ENCODE assay signal across 17 cellular contexts in the genomic region with DNA sequence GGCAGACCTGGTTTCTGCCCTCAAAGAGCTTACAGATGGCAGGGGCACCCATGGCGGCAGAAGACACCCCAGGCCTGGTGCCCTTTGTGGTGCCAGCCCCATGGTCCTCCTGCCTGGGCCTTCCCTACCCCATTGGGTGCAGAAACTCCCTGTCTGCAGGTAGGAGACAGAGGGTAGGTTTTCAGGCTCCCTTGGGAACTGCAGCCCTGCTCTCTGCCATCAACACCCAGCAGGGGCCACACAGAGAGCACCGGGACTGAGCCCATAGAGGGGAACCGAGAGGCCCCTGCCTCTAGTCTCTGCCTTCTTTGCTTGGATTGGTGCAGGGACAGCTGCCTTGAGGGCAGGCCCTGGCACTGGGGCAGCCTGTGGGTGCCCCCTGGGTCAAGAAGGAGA.
"Had no signal": no experiment of that assay in that cellular context is flagged by ENCODE, and none has a peak within 500 bp of the region (broad histone marks: within the 10 kb centered on the region; RNA-seq: fewer than 3 reads in every experiment).

No MANE protein-coding gene starts in this region.

- H3K4me1 Mint-ChIP-seq: activated CD4-positive, alpha-beta T cell treated with anti-CD3 and anti-CD28 coated beads, Interleukin-2, amount 10 ng/mL, durations not matched to agents 7 days and 5 days; endodermal cell; neural crest cell; stimulated activated naive B cell treated with anti-CD40 and anti-IgM and Interleukin-4, amounts not matched to agents 10 μg/mL and 1 μg/mL and 100 μg/mL, for 72 hours had no signal

- H3K36me3 ChIP-seq: ovary had no signal

- H3K27ac Mint-ChIP-seq: activated CD4-positive, alpha-beta T cell treated with anti-CD3 and anti-CD28 coated beads, Interleukin-2, amount 10 ng/mL, durations not matched to agents 7 days and 5 days; activated naive CD4-positive, alpha-beta T cell treated with anti-CD3 and anti-CD28 coated beads for 36 hours; stimulated activated naive B cell treated with anti-CD40 and anti-IgM and Interleukin-4, amounts not matched to agents 10 μg/mL and 1 μg/mL and 100 μg/mL, for 72 hours; T-helper 1 cell treated with Interleukin-12 subunit alpha and Interleukin-12 subunit beta and Interleukin-4 antibody, amounts not matched to agents 30 μg/mL and 1 μg/mL, for 36 hours had no signal

- H3K27me3 ChIP-seq: body of pancreas, dorsolateral prefrontal cortex, foreskin keratinocyte, ovary, tibial artery had no signal

- H3K27ac ChIP-seq: body of pancreas, dorsolateral prefrontal cortex, foreskin keratinocyte, ovary, tibial artery had no signal

- ATAC-seq: activated CD4-positive, CD25-positive, alpha-beta regulatory T cell treated with anti-CD3 and anti-CD28 coated beads, Interleukin-2, amount 50 U/mL, for 24 hours; activated T-cell treated with anti-CD3 and anti-CD28 coated beads, Interleukin-2, amount 50 U/mL, for 4 hours; body of pancreas; foreskin keratinocyte; stimulated activated naive B cell treated with anti-CD40 and anti-IgM and Interleukin-4, amounts not matched to agents 10 μg/mL and 1 μg/mL and 100 μg/mL, for 72 hours had no signal

- H3K4me3 ChIP-seq: body of pancreas, dorsolateral prefrontal cortex, lung, ovary, tibial artery had no signal

- H3K9me3 Mint-ChIP-seq: activated CD4-positive, alpha-beta T cell treated with anti-CD3 and anti-CD28 coated beads, Interleukin-2, amount 10 ng/mL, durations not matched to agents 7 days and 5 days; activated naive CD4-positive, alpha-beta T cell treated with anti-CD3 and anti-CD28 coated beads for 36 hours; endodermal cell; neural crest cell; stimulated activated naive B cell treated with anti-CD40 and anti-IgM and Interleukin-4, amounts not matched to agents 10 μg/mL and 1 μg/mL and 100 μg/mL, for 72 hours; T-helper 1 cell treated with Interleukin-12 subunit alpha and Interleukin-12 subunit beta and Interleukin-4 antibody, amounts not matched to agents 30 μg/mL and 1 μg/mL, for 36 hours had no signal

- H3K27me3 Mint-ChIP-seq: activated CD4-positive, alpha-beta T cell treated with anti-CD3 and anti-CD28 coated beads, Interleukin-2, amount 10 ng/mL, durations not matched to agents 7 days and 5 days; stimulated activated naive B cell treated with anti-CD40 and anti-IgM and Interleukin-4, amounts not matched to agents 10 μg/mL and 1 μg/mL and 100 μg/mL, for 72 hours had no signal

- H3K9me3 ChIP-seq: body of pancreas, ovary, tibial artery had no signal

- DNase-seq: activated CD4-positive, alpha-beta T cell treated with anti-CD3 and anti-CD28 coated beads, Interleukin-2, amount 10 ng/mL, durations not matched to agents 7 days and 5 days; activated CD8-positive, alpha-beta memory T cell treated with anti-CD3 and anti-CD28 coated beads, Interleukin-2, amount 50 U/mL, for 4 hours; activated naive CD4-positive, alpha-beta T cell treated with anti-CD3 and anti-CD28 coated beads for 36 hours; activated T-cell treated with anti-CD3 and anti-CD28 coated beads, Interleukin-2, amount 50 U/mL, for 4 hours; body of pancreas; dorsolateral prefrontal cortex; endodermal cell; foreskin keratinocyte; ovary; stimulated activated naive B cell treated with anti-CD40 and anti-IgM and Interleukin-4, amounts not matched to agents 10 μg/mL and 1 μg/mL and 100 μg/mL, for 72 hours; tibial artery had no signal

- H3K4me1 ChIP-seq: foreskin keratinocyte had no signal

- FAIRE-seq: colon, keratinocyte had no signal

- H3K4me3 Mint-ChIP-seq: activated CD4-positive, alpha-beta T cell treated with anti-CD3 and anti-CD28 coated beads, Interleukin-2, amount 10 ng/mL, durations not matched to agents 7 days and 5 days; activated naive CD4-positive, alpha-beta T cell treated with anti-CD3 and anti-CD28 coated beads for 36 hours; activated T-cell treated with anti-CD3 and anti-CD28 coated beads, Interleukin-2, amount 50 U/mL, for 4 hours; endodermal cell; neural crest cell; stimulated activated naive B cell treated with anti-CD40 and anti-IgM and Interleukin-4, amounts not matched to agents 10 μg/mL and 1 μg/mL and 100 μg/mL, for 72 hours; T-helper 1 cell treated with Interleukin-12 subunit alpha and Interleukin-12 subunit beta and Interleukin-4 antibody, amounts not matched to agents 30 μg/mL and 1 μg/mL, for 36 hours had no signal
